11 cellular contexts compared by ENCODE assay signal in genomic region chrX:21715825-21716224, GRCh38. TPM values are rescaled to one million over a fixed set of nuclear protein-coding genes. Genes with fewer than 3 reads are reported as not detected.
"Had no signal": no experiment of that assay in that cellular context is flagged by ENCODE, and none has a peak within 500 bp of the region (broad histone marks: within the 10 kb centered on the region; RNA-seq: fewer than 3 reads in every experiment).

No MANE protein-coding gene starts in this region.

- H3K4me3 ChIP-seq: GM23248, HAP-1, K562 had no signal

- H2AFZ ChIP-seq: GM23248 had no signal

- H3K4me1 ChIP-seq: HAP-1 had no signal

- FAIRE-seq: K562 had no signal

- H3K27ac Mint-ChIP-seq: HFFc6 had no signal

- H3K27ac ChIP-seq: GM23248, HL-60 had no signal

- H3K9ac ChIP-seq: GM23248 had no signal

- H3K9me3 Mint-ChIP-seq: HFFc6 had no signal

- DNase-seq: GM23248, GOT3, H7, HFFc6, IMR-90 had no signal

- H3K36me3 ChIP-seq: HAP-1 had no signal

- ATAC-seq: HCT116, K562 had no signal

- H3K9me3 ChIP-seq: HAP-1 had no signal

- H3K4me3 Mint-ChIP-seq: HFFc6 had no signal

RNA-seq across cellular contexts. Expression of gene SMPX, which starts 42.1 kb away (rescaled TPM):
- total RNA-seq: GM23248, HFFc6, HT1080, IMR-90, K562 had no signal
- polyA plus RNA-seq: GM23248, IMR-90, K562 had no signal

RNA-seq across cellular contexts. Expression of gene KLHL34, which starts 57.7 kb away (rescaled TPM):
- total RNA-seq: GM23248, H4, H7, HFFc6, HT1080, IMR-90, K562 had no signal
- polyA plus RNA-seq: GM23248, IMR-90, K562 had no signal
